1 cellular context compared by ENCODE assay signal in the genomic region with DNA sequence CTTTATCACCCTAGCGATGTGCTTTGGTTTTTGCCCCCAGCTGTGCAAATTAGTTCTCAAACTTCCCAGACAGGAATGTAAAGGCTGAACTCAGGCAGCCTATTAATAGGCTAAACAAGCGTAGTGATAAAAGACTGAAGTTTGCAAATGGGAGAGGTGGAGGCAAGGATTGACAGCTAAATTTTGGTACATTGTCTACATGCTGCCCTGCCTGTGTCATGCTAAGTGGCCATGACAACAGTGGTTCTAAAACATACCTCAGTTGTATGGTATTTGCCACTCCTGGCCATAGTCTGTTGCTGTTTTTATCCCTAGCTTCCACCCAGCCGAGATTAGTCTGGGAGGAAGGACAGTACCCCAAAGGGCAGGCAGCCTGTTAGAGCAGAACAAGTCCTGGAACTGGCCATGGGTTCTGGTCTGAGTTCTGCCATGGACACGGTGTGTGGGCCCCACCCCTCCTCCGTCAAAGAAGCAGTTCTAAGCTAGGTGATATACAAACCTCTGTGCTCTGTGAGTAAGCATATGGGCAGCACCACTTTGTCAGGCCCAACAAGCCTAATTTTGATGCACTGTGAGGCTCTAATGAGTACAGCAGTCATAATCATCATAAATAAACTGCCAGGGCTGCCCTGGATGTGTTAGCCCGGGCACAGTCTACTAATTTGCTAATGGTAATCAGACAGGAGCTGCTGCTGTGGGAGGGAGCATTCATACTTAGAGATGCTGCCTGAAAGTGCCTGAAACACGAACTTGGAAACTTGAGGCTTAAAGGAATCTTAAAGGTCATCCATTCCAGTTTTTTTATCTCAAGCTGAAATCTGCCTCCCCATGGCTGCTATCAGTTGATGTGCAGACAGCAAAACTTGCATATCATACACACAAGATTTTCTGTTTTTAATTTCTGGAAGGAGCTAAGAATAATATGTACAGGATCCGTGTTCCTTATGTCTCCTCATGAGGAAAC.
TF ChIP-seq lines count a peak whose summit lies in the region.

No MANE protein-coding gene starts in this region.

TF ChIP-seq in GM23338, 12 proteins besides CTCF, POLR2A, EP300 and RAD21:
- no peak for TF ChIP-seq NANOG (IDR thresholded peaks at IDR 0.05; ENCODE audit: borderline replicate concordance)
- TF ChIP-seq ZNF114 (CRISPR knock-in tag; IDR thresholded peaks at IDR 0.05): no peak
- TF ChIP-seq EZH2 (IDR thresholded peaks at IDR 0.05; ENCODE audit: low read depth, unreplicated experiment): no peak
- TF ChIP-seq, protein P1, sequence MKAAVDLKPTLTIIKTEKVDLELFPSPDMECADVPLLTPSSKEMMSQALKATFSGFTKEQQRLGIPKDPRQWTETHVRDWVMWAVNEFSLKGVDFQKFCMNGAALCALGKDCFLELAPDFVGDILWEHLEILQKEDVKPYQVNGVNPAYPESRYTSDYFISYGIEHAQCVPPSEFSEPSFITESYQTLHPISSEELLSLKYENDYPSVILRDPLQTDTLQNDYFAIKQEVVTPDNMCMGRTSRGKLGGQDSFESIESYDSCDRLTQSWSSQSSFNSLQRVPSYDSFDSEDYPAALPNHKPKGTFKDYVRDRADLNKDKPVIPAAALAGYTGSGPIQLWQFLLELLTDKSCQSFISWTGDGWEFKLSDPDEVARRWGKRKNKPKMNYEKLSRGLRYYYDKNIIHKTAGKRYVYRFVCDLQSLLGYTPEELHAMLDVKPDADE (IDR thresholded peaks at IDR 0.05): no peak
- no peak for TF ChIP-seq ZNF331 (CRISPR knock-in tag; IDR thresholded peaks at IDR 0.05; ENCODE audit: low read depth)
- TF ChIP-seq, protein P2, sequence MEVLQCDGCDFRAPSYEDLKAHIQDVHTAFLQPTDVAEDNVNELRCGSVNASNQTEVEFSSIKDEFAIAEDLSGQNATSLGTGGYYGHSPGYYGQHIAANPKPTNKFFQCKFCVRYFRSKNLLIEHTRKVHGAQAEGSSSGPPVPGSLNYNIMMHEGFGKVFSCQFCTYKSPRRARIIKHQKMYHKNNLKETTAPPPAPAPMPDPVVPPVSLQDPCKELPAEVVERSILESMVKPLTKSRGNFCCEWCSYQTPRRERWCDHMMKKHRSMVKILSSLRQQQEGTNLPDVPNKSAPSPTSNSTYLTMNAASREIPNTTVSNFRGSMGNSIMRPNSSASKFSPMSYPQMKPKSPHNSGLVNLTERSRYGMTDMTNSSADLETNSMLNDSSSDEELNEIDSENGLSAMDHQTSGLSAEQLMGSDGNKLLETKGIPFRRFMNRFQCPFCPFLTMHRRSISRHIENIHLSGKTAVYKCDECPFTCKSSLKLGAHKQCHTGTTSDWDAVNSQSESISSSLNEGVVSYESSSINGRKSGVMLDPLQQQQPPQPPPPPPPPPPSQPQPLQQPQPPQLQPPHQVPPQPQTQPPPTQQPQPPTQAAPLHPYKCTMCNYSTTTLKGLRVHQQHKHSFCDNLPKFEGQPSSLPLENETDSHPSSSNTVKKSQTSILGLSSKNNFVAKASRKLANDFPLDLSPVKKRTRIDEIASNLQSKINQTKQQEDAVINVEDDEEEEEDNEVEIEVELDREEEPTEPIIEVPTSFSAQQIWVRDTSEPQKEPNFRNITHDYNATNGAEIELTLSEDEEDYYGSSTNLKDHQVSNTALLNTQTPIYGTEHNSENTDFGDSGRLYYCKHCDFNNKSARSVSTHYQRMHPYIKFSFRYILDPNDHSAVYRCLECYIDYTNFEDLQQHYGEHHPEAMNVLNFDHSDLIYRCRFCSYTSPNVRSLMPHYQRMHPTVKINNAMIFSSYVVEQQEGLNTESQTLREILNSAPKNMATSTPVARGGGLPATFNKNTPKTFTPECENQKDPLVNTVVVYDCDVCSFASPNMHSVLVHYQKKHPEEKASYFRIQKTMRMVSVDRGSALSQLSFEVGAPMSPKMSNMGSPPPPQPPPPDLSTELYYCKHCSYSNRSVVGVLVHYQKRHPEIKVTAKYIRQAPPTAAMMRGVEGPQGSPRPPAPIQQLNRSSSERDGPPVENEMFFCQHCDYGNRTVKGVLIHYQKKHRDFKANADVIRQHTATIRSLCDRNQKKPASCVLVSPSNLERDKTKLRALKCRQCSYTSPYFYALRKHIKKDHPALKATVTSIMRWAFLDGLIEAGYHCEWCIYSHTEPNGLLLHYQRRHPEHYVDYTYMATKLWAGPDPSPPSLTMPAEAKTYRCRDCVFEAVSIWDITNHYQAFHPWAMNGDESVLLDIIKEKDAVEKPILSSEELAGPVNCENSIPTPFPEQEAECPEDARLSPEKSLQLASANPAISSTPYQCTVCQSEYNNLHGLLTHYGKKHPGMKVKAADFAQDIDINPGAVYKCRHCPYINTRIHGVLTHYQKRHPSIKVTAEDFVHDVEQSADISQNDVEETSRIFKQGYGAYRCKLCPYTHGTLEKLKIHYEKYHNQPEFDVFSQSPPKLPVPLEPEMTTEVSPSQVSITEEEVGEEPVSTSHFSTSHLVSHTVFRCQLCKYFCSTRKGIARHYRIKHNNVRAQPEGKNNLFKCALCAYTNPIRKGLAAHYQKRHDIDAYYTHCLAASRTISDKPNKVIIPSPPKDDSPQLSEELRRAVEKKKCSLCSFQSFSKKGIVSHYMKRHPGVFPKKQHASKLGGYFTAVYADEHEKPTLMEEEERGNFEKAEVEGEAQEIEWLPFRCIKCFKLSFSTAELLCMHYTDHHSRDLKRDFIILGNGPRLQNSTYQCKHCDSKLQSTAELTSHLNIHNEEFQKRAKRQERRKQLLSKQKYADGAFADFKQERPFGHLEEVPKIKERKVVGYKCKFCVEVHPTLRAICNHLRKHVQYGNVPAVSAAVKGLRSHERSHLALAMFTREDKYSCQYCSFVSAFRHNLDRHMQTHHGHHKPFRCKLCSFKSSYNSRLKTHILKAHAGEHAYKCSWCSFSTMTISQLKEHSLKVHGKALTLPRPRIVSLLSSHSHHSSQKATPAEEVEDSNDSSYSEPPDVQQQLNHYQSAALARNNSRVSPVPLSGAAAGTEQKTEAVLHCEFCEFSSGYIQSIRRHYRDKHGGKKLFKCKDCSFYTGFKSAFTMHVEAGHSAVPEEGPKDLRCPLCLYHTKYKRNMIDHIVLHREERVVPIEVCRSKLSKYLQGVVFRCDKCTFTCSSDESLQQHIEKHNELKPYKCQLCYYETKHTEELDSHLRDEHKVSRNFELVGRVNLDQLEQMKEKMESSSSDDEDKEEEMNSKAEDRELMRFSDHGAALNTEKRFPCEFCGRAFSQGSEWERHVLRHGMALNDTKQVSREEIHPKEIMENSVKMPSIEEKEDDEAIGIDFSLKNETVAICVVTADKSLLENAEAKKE (CRISPR knock-in tag; IDR thresholded peaks at IDR 0.05): no peak
- no peak for TF ChIP-seq EZH2phosphoT487 (IDR thresholded peaks at IDR 0.05; ENCODE audit: unreplicated experiment)
- TF ChIP-seq, protein P3, sequence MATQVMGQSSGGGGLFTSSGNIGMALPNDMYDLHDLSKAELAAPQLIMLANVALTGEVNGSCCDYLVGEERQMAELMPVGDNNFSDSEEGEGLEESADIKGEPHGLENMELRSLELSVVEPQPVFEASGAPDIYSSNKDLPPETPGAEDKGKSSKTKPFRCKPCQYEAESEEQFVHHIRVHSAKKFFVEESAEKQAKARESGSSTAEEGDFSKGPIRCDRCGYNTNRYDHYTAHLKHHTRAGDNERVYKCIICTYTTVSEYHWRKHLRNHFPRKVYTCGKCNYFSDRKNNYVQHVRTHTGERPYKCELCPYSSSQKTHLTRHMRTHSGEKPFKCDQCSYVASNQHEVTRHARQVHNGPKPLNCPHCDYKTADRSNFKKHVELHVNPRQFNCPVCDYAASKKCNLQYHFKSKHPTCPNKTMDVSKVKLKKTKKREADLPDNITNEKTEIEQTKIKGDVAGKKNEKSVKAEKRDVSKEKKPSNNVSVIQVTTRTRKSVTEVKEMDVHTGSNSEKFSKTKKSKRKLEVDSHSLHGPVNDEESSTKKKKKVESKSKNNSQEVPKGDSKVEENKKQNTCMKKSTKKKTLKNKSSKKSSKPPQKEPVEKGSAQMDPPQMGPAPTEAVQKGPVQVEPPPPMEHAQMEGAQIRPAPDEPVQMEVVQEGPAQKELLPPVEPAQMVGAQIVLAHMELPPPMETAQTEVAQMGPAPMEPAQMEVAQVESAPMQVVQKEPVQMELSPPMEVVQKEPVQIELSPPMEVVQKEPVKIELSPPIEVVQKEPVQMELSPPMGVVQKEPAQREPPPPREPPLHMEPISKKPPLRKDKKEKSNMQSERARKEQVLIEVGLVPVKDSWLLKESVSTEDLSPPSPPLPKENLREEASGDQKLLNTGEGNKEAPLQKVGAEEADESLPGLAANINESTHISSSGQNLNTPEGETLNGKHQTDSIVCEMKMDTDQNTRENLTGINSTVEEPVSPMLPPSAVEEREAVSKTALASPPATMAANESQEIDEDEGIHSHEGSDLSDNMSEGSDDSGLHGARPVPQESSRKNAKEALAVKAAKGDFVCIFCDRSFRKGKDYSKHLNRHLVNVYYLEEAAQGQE (IDR thresholded peaks at IDR 0.05; ENCODE audit: unreplicated experiment): no peak
- no peak for TF ChIP-seq POLR2AphosphoS5 (IDR thresholded peaks at IDR 0.05; ENCODE audit: low read depth)
- TF ChIP-seq STAT1 (IDR thresholded peaks at IDR 0.05; ENCODE audit: unreplicated experiment): no peak
- no peak for TF ChIP-seq CREB1 (CRISPR knock-in tag; IDR thresholded peaks at IDR 0.05; ENCODE audit: low read depth)
- TF ChIP-seq JUNB (IDR thresholded peaks at IDR 0.05; ENCODE audit: unreplicated experiment): no peak
